Comparison of ENCODE assay signal across 11 cellular contexts in genomic region chr12:9761407-9761736, GRCh38. TPM values are rescaled to one million over a fixed set of nuclear protein-coding genes. Genes with fewer than 3 reads are reported as not detected.
DNase-seq lines count a peak whose midpoint lies in the region; ATAC-seq and TF ChIP-seq lines count a peak whose summit lies in the region.
"Had no signal": no experiment of that assay in that cellular context is flagged by ENCODE, and none has a peak within 500 bp of the region (broad histone marks: within the 10 kb centered on the region; RNA-seq: fewer than 3 reads in every experiment).

No MANE protein-coding gene starts in this region.

- H3K36me3 ChIP-seq in OCI-LY7 (ENCODE audit: insufficient read depth, low read length): peaks cover 4% of the 10 kb centered on the region
- no peaks in the 10 kb centered on the region for H3K36me3 ChIP-seq in colonic mucosa
- H3K36me3 ChIP-seq in sigmoid colon: no peaks in the 10 kb centered on the region
- H3K36me3 ChIP-seq: HAP-1 had no signal

- intact Hi-C loops in OCI-LY7 (cut with micrococcal nuclease; ENCODE audit: unreplicated experiment) (no loop called here), colonic mucosa (cut with DNase I) (no loop called here), sciatic nerve (cut with DNase I) (no loop called here), sigmoid colon (cut with DNase I) (no loop called here)

- no peak for TF ChIP-seq EP300 in sigmoid colon (IDR thresholded peaks at IDR 0.05)

- no TSS peak for BruUV-seq in OCI-LY7 (replicated peaks; lab: Mats Ljungman, UMichigan)

- H3K9me3 ChIP-seq in OCI-LY7 (ENCODE audit: low read length) (peaks cover 6% of the 10 kb centered on the region; the same call in 1 of the 2 replicates), colonic mucosa (no peaks in the 10 kb centered on the region), sigmoid colon (no peaks in the 10 kb centered on the region)
- H3K9me3 ChIP-seq: HAP-1 had no signal

- H3K9ac ChIP-seq in colonic mucosa (ENCODE audit: low read depth in 2 of 2, low read length in 2 of 2): peak overlapping the region in 1 of 2 donors; percentile 51

- H3K27ac ChIP-seq in OCI-LY7 (ENCODE audit: low read depth, low read length, poor library complexity, severe bottlenecking): peak overlapping the region; percentile 56
- H3K27ac ChIP-seq in colonic mucosa: peak overlapping the region; percentile 53
- peak overlapping the region in 1 of 4 donors; percentile 16 for H3K27ac ChIP-seq in sigmoid colon

- peaks cover 38% of the 10 kb centered on the region; the same call in 1 of the 2 replicates for H3K79me2 ChIP-seq in OCI-LY7 (ENCODE audit: insufficient read depth, low read depth, low read length)

- H3K27me3 ChIP-seq in colonic mucosa: no peaks in the 10 kb centered on the region
- H3K27me3 ChIP-seq in sigmoid colon: no peaks in the 10 kb centered on the region

- POLR2A ChIA-PET in OCI-LY7 (lab: Charles Lee): interaction anchor here (0.8 to 4.1 kb wide), 16 partner anchors 8 to 114 kb away, joined by 3 to 40 read pairs (median 6); partner anchors contain the start of gene CLECL1

- H4K20me1 ChIP-seq in OCI-LY7 (ENCODE audit: insufficient read depth, low read length): no peaks in the 10 kb centered on the region

- H3K9me2 ChIP-seq in OCI-LY7 (ENCODE audit: insufficient read depth, low read length): no peaks in the 10 kb centered on the region

- DNase-seq in OCI-LY7 (ENCODE audit: low spot score): no peak
- no peak for DNase-seq in colonic mucosa
- no peak for DNase-seq in sciatic nerve (ENCODE audit: low spot score)
- no peak for DNase-seq in cerebellar cortex (ENCODE audit: low spot score)
- no peak for DNase-seq in sigmoid colon
- DNase-seq: NCI-H1417 treated with DMSO at 0.1 percent for 48 hours had no signal

- peak overlapping the region; percentile 65 for H3K4me2 ChIP-seq in OCI-LY7 (ENCODE audit: low read length)

- TF ChIP-seq POLR2A in sigmoid colon (IDR thresholded peaks at IDR 0.05): no peak

- peak overlapping the region; percentile 22; the same call in 1 of the 2 replicates for H2AFZ ChIP-seq in OCI-LY7 (ENCODE audit: low read length)

- peak; percentile 45 for ATAC-seq in sciatic nerve
- no peak for ATAC-seq in GM19455 (IDR thresholded peaks at IDR 0.05; ENCODE audit: unreplicated experiment)

- no peak for TF ChIP-seq CTCF in OCI-LY7 (conservative IDR thresholded peaks at IDR 0.05; ENCODE audit: low read length)
- TF ChIP-seq CTCF in colonic mucosa (IDR thresholded peaks at IDR 0.05): no peak
- TF ChIP-seq CTCF in sigmoid colon (IDR thresholded peaks at IDR 0.05): no peak

- H3K4me3 ChIP-seq in GM08714 (ENCODE audit: low read length): peak overlapping the region; percentile 31; the same call in 1 of the 2 replicates
- H3K4me3 ChIP-seq in OCI-LY7 (ENCODE audit: low read depth, low read length, poor library complexity, severe bottlenecking): peak overlapping the region; percentile 67
- H3K4me3 ChIP-seq in colonic mucosa: no peak overlapping the region
- no peak overlapping the region for H3K4me3 ChIP-seq in sigmoid colon
- H3K4me3 ChIP-seq: HAP-1 had no signal

- 27 to 74% methylated on average over 3 of the region's 3 CpGs for WGBS in sigmoid colon, 2 donors

- CTCF ChIA-PET in OCI-LY7 (lab: Charles Lee; ENCODE audit: unreplicated experiment): interaction anchor here (1.7 to 1.9 kb wide), 2 partner anchors 19 to 36 kb away, joined by 3 to 4 read pairs; no protein-coding TSS in a partner anchor

- H3K4me1 ChIP-seq in OCI-LY7 (ENCODE audit: insufficient read depth, low read length, poor library complexity, severe bottlenecking): peaks cover 69% of the 10 kb centered on the region
- H3K4me1 ChIP-seq in colonic mucosa: no peaks in the 10 kb centered on the region
- H3K4me1 ChIP-seq in sigmoid colon: no peaks in the 10 kb centered on the region

RNA-seq across cellular contexts. Expression of gene CD69, which starts 0.7 kb away (rescaled TPM):
- total RNA-seq in OCI-LY7 (2014; rRNA removed; shearing (Covaris generic)): 12.3 and 13.7 TPM in 2 replicates
- total RNA-seq in OCI-LY7 (2022) (9.7 and 10.3 TPM in 2 replicates), colonic mucosa (1 to 10 TPM; 1.4 to 3.2 TPM), sciatic nerve (10.9 TPM), sigmoid colon (1 to 10 TPM; 2.7 to 7.8 (median 3.6) TPM)
- 10 to 100 TPM in 1 of 3 donors, 1 to 10 TPM in 2; 2.3 to 31.4 (median 3.0) TPM for polyA plus RNA-seq in sigmoid colon
- total RNA-seq: progenitor cell of endocrine pancreas had no signal

RNA-seq across cellular contexts. Expression of gene CLECL1, which starts 28.5 kb away (rescaled TPM):
- 68.4 and 73.3 TPM in 2 replicates for total RNA-seq in OCI-LY7 (2014; rRNA removed; shearing (Covaris generic))
- 106 and 114 TPM in 2 replicates for total RNA-seq in OCI-LY7 (2022)
- under 1 TPM in 1 of 2 donors, not detected in 1; 0.40 TPM for total RNA-seq in colonic mucosa
- total RNA-seq in sciatic nerve: 1.1 TPM
- not detected for total RNA-seq in sigmoid colon
- 1 to 10 TPM in 1 of 3 donors, not detected in 2; 4.5 TPM for polyA plus RNA-seq in sigmoid colon
- total RNA-seq: kidney epithelial cell, progenitor cell of endocrine pancreas had no signal

Comparison
In these comparisons a context has a peak if more than half of its experiments do, and no peak if none do; other contexts are left out.
1. H3K4me3 ChIP-seq: peak in GM08714 (single experiment) and OCI-LY7 (single experiment); none in colonic mucosa (single experiment) and sigmoid colon (0 of 4).
2. RNA of gene CLECL1, which starts 28.5 kb away (total RNA-seq): 68.4 to 114 TPM in OCI-LY7; 1.1 TPM in sciatic nerve (single experiment), 0.40 TPM in colonic mucosa and not detected in sigmoid colon; every median in the first group is over 10 times any median in the second.